ENCODE assay signal across 17 cellular contexts in genomic region chr17:67624886-67625656, GRCh38.
DNase-seq lines count a peak whose midpoint lies in the region; ATAC-seq, FAIRE-seq and TF ChIP-seq lines count a peak whose summit lies in the region.
"Had no signal": no experiment of that assay in that cellular context is flagged by ENCODE, and none has a peak within 500 bp of the region (broad histone marks: within the 10 kb centered on the region; RNA-seq: fewer than 3 reads in every experiment).

No MANE protein-coding gene starts in this region.

- no peak for DNase-seq in CD8-positive, alpha-beta T cell
- DNase-seq in H7 (peak; percentile 59), NCI-H345 (lab: John Stamatoyannopoulos, UW) (peak; percentile 41), head of caudate nucleus (peak in 22 of 42 donors; percentile 26 to 73 (median 44)), GM19239 (ENCODE audit: insufficient read length, low spot score) (no peak), spleen (no peak)
- DNase-seq: activated CD4-positive, alpha-beta T cell treated with anti-CD3 and anti-CD28 coated beads for 36 hours; activated T-cell treated with anti-CD3 and anti-CD28 coated beads, Interleukin-2, amount 50 U/mL, for 1 hour; adrenal gland; heart right ventricle; stimulated activated CD4-positive, alpha-beta T cell treated with anti-CD3 and anti-CD28 coated beads, Interleukin-1b, Interleukin-23, amount 100 ng/mL, for 48 hours had no signal

- FAIRE-seq in GM19239 (lab: Jason Lieb, UNC) = no peak
- FAIRE-seq: G401.6 had no signal

- POLR2A ChIA-PET in CD8-positive, alpha-beta T cell (lab: Charles Lee) = no interaction called here

- no peak for TF ChIP-seq POLR2A in spleen (IDR thresholded peaks at IDR 0.05)

- intact Hi-C loops in CD8-positive, alpha-beta T cell (cut with DNase I, micrococcal nuclease) = no loop called here
- intact Hi-C loops in head of caudate nucleus (cut with DNase I) (no loop called here), spleen (cut with DNase I; ENCODE audit: low total_unique reads) (no loop called here)

- no peak overlapping the region for H3K4me3 ChIP-seq in CD8-positive, alpha-beta T cell (ENCODE audit: low read depth, low read length)
- no peak overlapping the region for H3K4me3 ChIP-seq in H7 (ENCODE audit: insufficient read depth, low read depth, low read length)
- H3K4me3 ChIP-seq in spleen = no peak overlapping the region
- H3K4me3 ChIP-seq: adrenal gland, heart right ventricle, tibial nerve had no signal

- no peaks in the 10 kb centered on the region for H3K4me1 ChIP-seq in CD8-positive, alpha-beta T cell (ENCODE audit: insufficient read depth, low read length)
- H3K4me1 ChIP-seq in spleen = peaks cover 0 to 5% (median 0%) of the 10 kb centered on the region in 6 donors
- H3K4me1 ChIP-seq: adrenal gland had no signal

- no peak for ATAC-seq in CD8-positive, alpha-beta T cell
- no peak for ATAC-seq in GM18502 (IDR thresholded peaks at IDR 0.05; ENCODE audit: poor library complexity, unreplicated experiment)
- no peak for ATAC-seq in GM19324 (IDR thresholded peaks at IDR 0.05; ENCODE audit: low FRiP score, unreplicated experiment)
- ATAC-seq: activated CD4-positive, alpha-beta T cell treated with anti-CD3 and anti-CD28 coated beads for 36 hours; heart right ventricle had no signal

- H3K27ac Mint-ChIP-seq in CD8-positive, alpha-beta T cell = peak overlapping the region; percentile 72
- H3K27ac Mint-ChIP-seq: activated CD4-positive, alpha-beta T cell treated with anti-CD3 and anti-CD28 coated beads for 36 hours; B cell; IgD-negative memory B cell had no signal

- no peaks in the 10 kb centered on the region for H3K27me3 Mint-ChIP-seq in CD8-positive, alpha-beta T cell (ENCODE audit: low read depth)
- H3K27me3 Mint-ChIP-seq: activated CD4-positive, alpha-beta T cell treated with anti-CD3 and anti-CD28 coated beads for 36 hours; B cell; IgD-negative memory B cell had no signal

- no peaks in the 10 kb centered on the region for H3K9me3 ChIP-seq in CD8-positive, alpha-beta T cell (ENCODE audit: low read length)
- H3K9me3 ChIP-seq in spleen = peaks cover 0 to 10% (median 4%) of the 10 kb centered on the region in 8 donors
- H3K9me3 ChIP-seq: adrenal gland, heart right ventricle had no signal

- H3K4me1 Mint-ChIP-seq in CD8-positive, alpha-beta T cell (ENCODE audit: low read depth) = peaks cover 14% of the 10 kb centered on the region
- H3K4me1 Mint-ChIP-seq: B cell, IgD-negative memory B cell had no signal

- H3K27ac ChIP-seq in CD8-positive, alpha-beta T cell (ENCODE audit: low read depth, low read length) = no peak overlapping the region
- no peak overlapping the region for H3K27ac ChIP-seq in spleen
- H3K27ac ChIP-seq: adrenal gland, heart right ventricle, tibial nerve had no signal

- H3K36me3 ChIP-seq in CD8-positive, alpha-beta T cell (ENCODE audit: insufficient read depth, low read length) = no peaks in the 10 kb centered on the region
- H3K36me3 ChIP-seq in H7 (replicated peaks; ENCODE audit: control insufficient read depth, insufficient read depth, low read length) (no peaks in the 10 kb centered on the region; the same call in 1 of the 2 replicates), spleen (peaks cover 0 to 6% (median under 1%) of the 10 kb centered on the region in 6 donors)
- H3K36me3 ChIP-seq: adrenal gland, tibial nerve had no signal

- no peaks in the 10 kb centered on the region for H3K9me3 Mint-ChIP-seq in CD8-positive, alpha-beta T cell

- no peaks in the 10 kb centered on the region for H3K27me3 ChIP-seq in CD8-positive, alpha-beta T cell (ENCODE audit: insufficient read depth, low read length)
- H3K27me3 ChIP-seq in H7 (ENCODE audit: control insufficient read depth, insufficient read depth, low read length) (no peaks in the 10 kb centered on the region), spleen (replicated peaks in 1 of 7) (no peaks in the 10 kb centered on the region)
- H3K27me3 ChIP-seq: adrenal gland, heart right ventricle, tibial nerve had no signal

- CTCF ChIA-PET in CD8-positive, alpha-beta T cell (lab: Charles Lee) = interaction anchor here (1.4 kb wide), 1 partner anchor 250 kb away, joined by 6 read pairs; no protein-coding TSS in a partner anchor

- H3K36me3 Mint-ChIP-seq in CD8-positive, alpha-beta T cell = peaks cover 51% of the 10 kb centered on the region

- H3K4me3 Mint-ChIP-seq in CD8-positive, alpha-beta T cell = no peak overlapping the region
- H3K4me3 Mint-ChIP-seq: activated CD4-positive, alpha-beta T cell treated with anti-CD3 and anti-CD28 coated beads for 36 hours; B cell; IgD-negative memory B cell had no signal

- no peak for TF ChIP-seq CTCF in CD8-positive, alpha-beta T cell (IDR thresholded peaks at IDR 0.05)
- TF ChIP-seq CTCF in spleen (IDR thresholded peaks at IDR 0.05 in 8 of 11, conservative IDR thresholded peaks at IDR 0.05 in 3 of 11) = no peak

- WGBS in spleen, 5 donors = 84 to 90% (median 86%) methylated on average over 11 of the region's 11 CpGs

Comparison
In these comparisons a context has a peak if more than half of its experiments do, and no peak if none do; other contexts are left out.
1. DNase-seq: peak in H7 (single experiment), NCI-H345 (single experiment) and head of caudate nucleus (22 of 42); none in CD8-positive, alpha-beta T cell (0 of 7), GM19239 (single experiment) and spleen (single experiment).